23 cellular contexts compared by ENCODE assay signal in genomic region chr7:8353991-8354390, GRCh38.
"Had no signal": no experiment of that assay in that cellular context is flagged by ENCODE, and none has a peak within 500 bp of the region (broad histone marks: within the 10 kb centered on the region; RNA-seq: fewer than 3 reads in every experiment).

No MANE protein-coding gene starts in this region.

- H3K9me3 ChIP-seq: colonic mucosa, esophagus squamous epithelium, gastrocnemius medialis, left ventricle myocardium inferior, stomach, suprapubic skin, tibial nerve had no signal

- FAIRE-seq: bronchial epithelial cell, small intestine, urothelium cell line had no signal

- H3K27ac ChIP-seq: colonic mucosa, dorsolateral prefrontal cortex, esophagus squamous epithelium, gastrocnemius medialis, left ventricle myocardium inferior, stomach, suprapubic skin, tibial nerve had no signal

- ATAC-seq: activated CD4-positive, alpha-beta T cell treated with anti-CD3 and anti-CD28 coated beads for 36 hours; activated T-cell treated with anti-CD3 and anti-CD28 coated beads, Interleukin-2, amount 50 U/mL, for 4 hours; gastrocnemius medialis; naive thymus-derived CD4-positive, alpha-beta T cell; sciatic nerve; stimulated activated effector memory CD8-positive, alpha-beta T cell treated with anti-CD3 and anti-CD28 coated beads, Interleukin-12 subunit alpha, Interleukin-12 subunit beta, amount 100 ng/mL, for 72 hours had no signal

- H3K36me3 ChIP-seq: colonic mucosa, esophagus squamous epithelium, gastrocnemius medialis, left ventricle myocardium inferior, stomach, suprapubic skin, tibial nerve had no signal

- H3K27me3 ChIP-seq: colonic mucosa, dorsolateral prefrontal cortex, esophagus squamous epithelium, gastrocnemius medialis, stomach, suprapubic skin, tibial nerve had no signal

- H3K4me3 ChIP-seq: colonic mucosa, dorsolateral prefrontal cortex, esophagus squamous epithelium, gastrocnemius medialis, left ventricle myocardium inferior, stomach, suprapubic skin, tibial nerve had no signal

- DNase-seq: activated B cell treated with CpG ODN at 0.5 μM for 24 hours; activated CD4-positive, alpha-beta T cell treated with anti-CD3 and anti-CD28 coated beads for 36 hours; activated CD4-positive, alpha-beta T cell treated with anti-CD3 and anti-CD28 coated beads, Interleukin-2, amount 50 U/mL, for 48 hours; activated CD8-positive, alpha-beta memory T cell treated with anti-CD3 and anti-CD28 coated beads, Interleukin-2, amount 50 U/mL, for 48 hours; activated naive CD4-positive, alpha-beta T cell treated with anti-CD3 and anti-CD28 coated beads for 36 hours; activated T-cell treated with anti-CD3 and anti-CD28 coated beads, Interleukin-2, amount 50 U/mL, for 4 hours; amygdala; colonic mucosa; dorsolateral prefrontal cortex; esophagus squamous epithelium; gastrocnemius medialis; hippocampal formation; left ventricle myocardium inferior; naive thymus-derived CD4-positive, alpha-beta T cell; small intestine; stimulated activated CD4-positive, alpha-beta T cell treated with anti-CD3 and anti-CD28 coated beads, Interleukin-2, amount 100 ng/mL, for 24 hours; stomach had no signal

- H3K4me1 ChIP-seq: colonic mucosa, esophagus squamous epithelium, gastrocnemius medialis, left ventricle myocardium inferior, stomach, suprapubic skin, tibial nerve had no signal
